Comparison of ENCODE assay signal across 17 cellular contexts in genomic region chr9:122897969-122898368, GRCh38. TPM values are rescaled to one million over a fixed set of nuclear protein-coding genes. Genes with fewer than 3 reads are reported as not detected.
DNase-seq lines count a peak whose midpoint lies in the region; ATAC-seq and TF ChIP-seq lines count a peak whose summit lies in the region.
"Had no signal": no experiment of that assay in that cellular context is flagged by ENCODE, and none has a peak within 500 bp of the region (broad histone marks: within the 10 kb centered on the region; RNA-seq: fewer than 3 reads in every experiment).

No MANE protein-coding gene starts in this region.

- peaks cover 7% of the 10 kb centered on the region for H3K36me3 Mint-ChIP-seq in activated T-cell treated with anti-CD3 and anti-CD28 coated beads, Interleukin-2, amount 50 U/mL, for 4 hours (ENCODE audit: insufficient read depth)
- peaks cover 33% of the 10 kb centered on the region for H3K36me3 Mint-ChIP-seq in central memory CD8-positive, alpha-beta T cell (ENCODE audit: insufficient read depth)

- H3K4me2 ChIP-seq in OCI-LY7 (ENCODE audit: low read length): peak overlapping the region; percentile 25
- H3K4me2 ChIP-seq in smooth muscle cell: no peak overlapping the region

- H3K4me3 ChIP-seq in OCI-LY7 (ENCODE audit: low read depth, low read length, poor library complexity, severe bottlenecking): no peak overlapping the region
- no peak overlapping the region for H3K4me3 ChIP-seq in smooth muscle cell
- no peak overlapping the region for H3K4me3 ChIP-seq in A673 (ENCODE audit: low read depth, low read length, poor library complexity, severe bottlenecking)
- H3K4me3 ChIP-seq: lower lobe of right lung, thyroid gland had no signal

- no peaks in the 10 kb centered on the region for H3K9me2 ChIP-seq in OCI-LY7 (ENCODE audit: insufficient read depth, low read length)

- no peaks in the 10 kb centered on the region for H3K9me3 Mint-ChIP-seq in activated T-cell treated with anti-CD3 and anti-CD28 coated beads, Interleukin-2, amount 50 U/mL, for 4 hours
- H3K9me3 Mint-ChIP-seq in central memory CD8-positive, alpha-beta T cell: no peaks in the 10 kb centered on the region
- H3K9me3 Mint-ChIP-seq: activated naive CD4-positive, alpha-beta T cell treated with anti-CD3 and anti-CD28 coated beads, Interleukin-2, amount 50 U/mL, for 72 hours had no signal

- H3K36me3 ChIP-seq in OCI-LY7 (ENCODE audit: insufficient read depth, low read length) (peaks cover 57% of the 10 kb centered on the region), smooth muscle cell (ENCODE audit: low read depth) (peaks cover 9% of the 10 kb centered on the region), A673 (ENCODE audit: insufficient read depth, low read length, poor library complexity, severe bottlenecking) (peaks cover 32% of the 10 kb centered on the region)

- peaks cover 42% of the 10 kb centered on the region for H3K4me1 Mint-ChIP-seq in activated T-cell treated with anti-CD3 and anti-CD28 coated beads, Interleukin-2, amount 50 U/mL, for 4 hours (ENCODE audit: low read depth)
- peaks cover 31% of the 10 kb centered on the region for H3K4me1 Mint-ChIP-seq in central memory CD8-positive, alpha-beta T cell

- H3K9ac ChIP-seq in smooth muscle cell (ENCODE audit: low read depth): no peak overlapping the region

- H3K79me2 ChIP-seq in OCI-LY7 (ENCODE audit: insufficient read depth, low read depth, low read length) (peaks cover 83% of the 10 kb centered on the region), smooth muscle cell (ENCODE audit: low read depth) (peaks cover 96% of the 10 kb centered on the region)

- intact Hi-C loops in OCI-LY7 (cut with micrococcal nuclease; ENCODE audit: unreplicated experiment) (no loop called here), A673 (cut with micrococcal nuclease; ENCODE audit: unreplicated experiment) (no loop called here)

- WGBS in smooth muscle cell (ENCODE audit: low lambda C conversion rate): 94% methylated on average over 1 of the region's 1 CpG

- no TSS peak for BruUV-seq in OCI-LY7 (replicated peaks; lab: Mats Ljungman, UMichigan)
- no TSS peak for BruUV-seq in A673 (replicated peaks; lab: Mats Ljungman, UMichigan)

- H3K4me3 Mint-ChIP-seq in activated T-cell treated with anti-CD3 and anti-CD28 coated beads, Interleukin-2, amount 50 U/mL, for 4 hours: no peak overlapping the region
- H3K4me3 Mint-ChIP-seq in central memory CD8-positive, alpha-beta T cell: no peak overlapping the region

- CTCF ChIA-PET in OCI-LY7 (lab: Charles Lee; ENCODE audit: unreplicated experiment): no interaction called here
- CTCF ChIA-PET in A673 (lab: Charles Lee): no interaction called here

- POLR2A ChIA-PET in OCI-LY7 (lab: Charles Lee): interaction anchor here (0.7 to 2.3 kb wide), 4 partner anchors 15 to 440 kb away, joined by 3 to 8 read pairs (median 4); partner anchors contain the start of genes RABGAP1 and ZBTB6
- POLR2A ChIA-PET in A673 (lab: Charles Lee; ENCODE audit: low non-redundant PET): no interaction called here

- H3K9me3 ChIP-seq in OCI-LY7 (ENCODE audit: low read length): no peaks in the 10 kb centered on the region
- H3K9me3 ChIP-seq in smooth muscle cell (replicated peaks; ENCODE audit: low read depth): no peaks in the 10 kb centered on the region
- H3K9me3 ChIP-seq in A673 (ENCODE audit: low read depth, low read length, poor library complexity, severe bottlenecking): no peaks in the 10 kb centered on the region
- H3K9me3 ChIP-seq: lower lobe of right lung, thyroid gland had no signal

- no peak for TF ChIP-seq CTCF in OCI-LY7 (conservative IDR thresholded peaks at IDR 0.05; ENCODE audit: low read length)
- TF ChIP-seq CTCF in smooth muscle cell (IDR thresholded peaks at IDR 0.05; ENCODE audit: borderline replicate concordance, insufficient read depth, poor library complexity, severe bottlenecking): no peak
- TF ChIP-seq CTCF in A673 (conservative IDR thresholded peaks at IDR 0.05; ENCODE audit: low read depth, low read length): no peak

- in situ Hi-C loops in ACHN (cut with HindIII; ENCODE audit: low pct_ligation_motif_present, low pct_unique_long_range_greater_than_20kb, low sequenced_read_pairs): no loop called here

- peak; percentile 46 to 48 for ATAC-seq in activated T-cell treated with anti-CD3 and anti-CD28 coated beads, Interleukin-2, amount 50 U/mL, for 4 hours
- no peak for ATAC-seq in central memory CD8-positive, alpha-beta T cell (replicated peaks; ENCODE audit: extremely low read depth, poor library complexity, severe bottlenecking)
- ATAC-seq: esophagus mucosa, lower lobe of right lung had no signal

- no peaks in the 10 kb centered on the region for H3K27me3 Mint-ChIP-seq in activated T-cell treated with anti-CD3 and anti-CD28 coated beads, Interleukin-2, amount 50 U/mL, for 4 hours (ENCODE audit: low read depth)
- no peaks in the 10 kb centered on the region for H3K27me3 Mint-ChIP-seq in central memory CD8-positive, alpha-beta T cell

- H4K20me1 ChIP-seq in OCI-LY7 (ENCODE audit: insufficient read depth, low read length) (peaks cover 6% of the 10 kb centered on the region; the same call in 1 of the 2 replicates), smooth muscle cell (ENCODE audit: low read depth) (peaks cover 92% of the 10 kb centered on the region)

- H3K27me3 ChIP-seq in smooth muscle cell (ENCODE audit: low read depth) (no peaks in the 10 kb centered on the region), A673 (replicated peaks; ENCODE audit: insufficient read depth, low read depth, low read length, poor library complexity) (no peaks in the 10 kb centered on the region)
- H3K27me3 ChIP-seq: thyroid gland had no signal

- H3K27ac ChIP-seq in OCI-LY7 (ENCODE audit: low read depth, low read length, poor library complexity, severe bottlenecking) (peak overlapping the region; percentile 49), smooth muscle cell (ENCODE audit: low read depth) (peak overlapping the region; percentile 31), A673 (ENCODE audit: low read depth, low read length, poor library complexity, severe bottlenecking) (no peak overlapping the region)
- H3K27ac ChIP-seq: lower lobe of right lung, thyroid gland had no signal

- H3K27ac Mint-ChIP-seq in central memory CD8-positive, alpha-beta T cell (ENCODE audit: low read depth): peak overlapping the region; percentile 85

- DNase-seq in activated T-cell treated with anti-CD3 and anti-CD28 coated beads, Interleukin-2, amount 50 U/mL, for 4 hours: no peak
- DNase-seq in activated T-cell treated with anti-CD3 and anti-CD28 coated beads for 4 hours: no peak
- peak; percentile 11 for DNase-seq in OCI-LY7 (ENCODE audit: low spot score)
- DNase-seq in central memory CD8-positive, alpha-beta T cell (ENCODE audit: low spot score in 2 of 2): no peak
- DNase-seq in smooth muscle cell (lab: John Stamatoyannopoulos, UW; ENCODE audit: unreplicated experiment): no peak
- no peak for DNase-seq in ACHN
- no peak for DNase-seq in ecto neural progenitor cell (ENCODE audit: low spot score)
- no peak for DNase-seq in A673 (ENCODE audit: low spot score)
- DNase-seq: GOT3, KG1, lower lobe of right lung, NCI-H187, NCI-H526, T-helper 9 cell, thyroid gland had no signal

- H3K4me1 ChIP-seq in OCI-LY7 (ENCODE audit: insufficient read depth, low read length, poor library complexity, severe bottlenecking) (peaks cover 60% of the 10 kb centered on the region), smooth muscle cell (ENCODE audit: low read depth) (peaks cover 14% of the 10 kb centered on the region), A673 (ENCODE audit: insufficient read depth, low read length, poor library complexity, severe bottlenecking) (peaks cover 17% of the 10 kb centered on the region)

- no peaks in the 10 kb centered on the region for H3F3A ChIP-seq in smooth muscle cell (ENCODE audit: low read depth)

- no peak overlapping the region for H2AFZ ChIP-seq in OCI-LY7 (ENCODE audit: low read length)
- H2AFZ ChIP-seq in smooth muscle cell (ENCODE audit: low read depth): no peak overlapping the region

RNA-seq across cellular contexts. Expression of gene RC3H2, which starts 7.2 kb away (rescaled TPM):
- total RNA-seq in activated T-cell treated with anti-CD3 and anti-CD28 coated beads, Interleukin-2, amount 50 U/mL, for 4 hours: 10 to 100 TPM; 27.3 to 31.1 (median 28.4) TPM
- total RNA-seq in OCI-LY7 (2014; rRNA removed; shearing (Covaris generic)): 45.0 and 46.2 TPM in 2 replicates
- total RNA-seq in OCI-LY7 (2022) (73.7 and 78.7 TPM in 2 replicates), smooth muscle cell (44.7 and 46.1 TPM in 2 replicates), A673 (2021) (70.2 and 71.1 TPM in 2 replicates)
- polyA plus RNA-seq in smooth muscle cell: 15.3 and 15.6 TPM in 2 replicates

RNA-seq across cellular contexts. Expression of gene ZBTB6, which starts 15.2 kb away (rescaled TPM):
- 1 to 10 TPM; 6.3 to 7.2 (median 6.5) TPM for total RNA-seq in activated T-cell treated with anti-CD3 and anti-CD28 coated beads, Interleukin-2, amount 50 U/mL, for 4 hours
- total RNA-seq in OCI-LY7 (2014; rRNA removed; shearing (Covaris generic)): 7.1 and 8.1 TPM in 2 replicates
- total RNA-seq in OCI-LY7 (2022) (8.4 and 9.4 TPM in 2 replicates), smooth muscle cell (13.2 and 18.1 TPM in 2 replicates), A673 (2021) (10.4 and 10.5 TPM in 2 replicates)
- polyA plus RNA-seq in smooth muscle cell: 2.7 and 3.8 TPM in 2 replicates

RNA-seq across cellular contexts. Expression of gene ZBTB26, which starts 33.3 kb away (rescaled TPM):
- 1 to 10 TPM; 2.9 to 3.5 (median 3.2) TPM for total RNA-seq in activated T-cell treated with anti-CD3 and anti-CD28 coated beads, Interleukin-2, amount 50 U/mL, for 4 hours
- total RNA-seq in OCI-LY7 (2014; rRNA removed; shearing (Covaris generic)): 7.6 and 10.8 TPM in 2 replicates
- total RNA-seq in OCI-LY7 (2022): 14.2 and 15.6 TPM in 2 replicates
- total RNA-seq in smooth muscle cell: 4.0 and 5.3 TPM in 2 replicates
- polyA plus RNA-seq in smooth muscle cell: 0.74 and 1.5 TPM in 2 replicates
- 10.1 and 10.9 TPM in 2 replicates for total RNA-seq in A673 (2021)

RNA-seq across cellular contexts. Expression of gene RABGAP1, which starts 42.9 kb away (rescaled TPM):
- 10 to 100 TPM; 14.3 to 17.1 (median 16.7) TPM for total RNA-seq in activated T-cell treated with anti-CD3 and anti-CD28 coated beads, Interleukin-2, amount 50 U/mL, for 4 hours
- 16.8 and 24.2 TPM in 2 replicates for total RNA-seq in OCI-LY7 (2014; rRNA removed; shearing (Covaris generic))
- 39.8 and 46.6 TPM in 2 replicates for total RNA-seq in OCI-LY7 (2022)
- 31.8 and 35.3 TPM in 2 replicates for total RNA-seq in smooth muscle cell
- polyA plus RNA-seq in smooth muscle cell: 13.5 and 17.6 TPM in 2 replicates
- 64.0 and 65.8 TPM in 2 replicates for total RNA-seq in A673 (2021)
